ENCODE assay signal across 11 cellular contexts in genomic region chr1:226989081-226989747, GRCh38. TPM values are rescaled to one million over a fixed set of nuclear protein-coding genes. Genes with fewer than 3 reads are reported as not detected.
DNase-seq lines count a peak whose midpoint lies in the region; ATAC-seq, FAIRE-seq and TF ChIP-seq lines count a peak whose summit lies in the region.
"Had no signal": no experiment of that assay in that cellular context is flagged by ENCODE, and none has a peak within 500 bp of the region (broad histone marks: within the 10 kb centered on the region; RNA-seq: fewer than 3 reads in every experiment).

No MANE protein-coding gene starts in this region.

- H3K9me2 ChIP-seq in SK-N-SH = no peaks in the 10 kb centered on the region

- H3K9ac ChIP-seq in BLaER1 = peak overlapping the region; percentile 62
- H3K9ac ChIP-seq in SK-N-SH = no peak overlapping the region

- peak overlapping the region in 2 of 4 donors; percentile 52 to 53 for H3K4me3 Mint-ChIP-seq in IgD-negative memory B cell

- no peaks in the 10 kb centered on the region for H4K20me1 ChIP-seq in BLaER1
- no peaks in the 10 kb centered on the region for H4K20me1 ChIP-seq in SK-N-SH (ENCODE audit: insufficient read depth)

- TF ChIP-seq EP300 in SK-N-SH (IDR thresholded peaks at IDR 0.05; ENCODE audit: borderline replicate concordance in 1 of 2, low read depth in 1 of 2, low read length in 1 of 2) = no peak

- FAIRE-seq in pancreas (lab: Jason Lieb, UNC) = no peak

- H3K27me3 ChIP-seq in BLaER1 = no peaks in the 10 kb centered on the region
- no peaks in the 10 kb centered on the region for H3K27me3 ChIP-seq in effector memory CD4-positive, alpha-beta T cell (replicated peaks; ENCODE audit: control insufficient read depth, insufficient read depth, low read length, poor library complexity, severe bottlenecking)
- no peaks in the 10 kb centered on the region for H3K27me3 ChIP-seq in pancreas
- H3K27me3 ChIP-seq in SK-N-SH (ENCODE audit: insufficient read depth) = no peaks in the 10 kb centered on the region
- no peaks in the 10 kb centered on the region for H3K27me3 ChIP-seq in A673 (replicated peaks; ENCODE audit: insufficient read depth, low read depth, low read length, poor library complexity)

- H3K9me3 Mint-ChIP-seq in IgD-negative memory B cell = no peaks in the 10 kb centered on the region

- H3K27ac ChIP-seq in BLaER1 (peak overlapping the region; percentile 73), pancreas (peak overlapping the region in 2 of 4 donors; percentile 48 to 66), SK-N-SH (ENCODE audit: low read depth in 2 of 2, low read length in 1 of 2) (no peak overlapping the region), A673 (ENCODE audit: low read depth, low read length, poor library complexity, severe bottlenecking) (no peak overlapping the region)
- H3K27ac ChIP-seq in effector memory CD4-positive, alpha-beta T cell (ENCODE audit: insufficient read depth, low read length, poor library complexity, severe bottlenecking) = peak overlapping the region; percentile 20

- no TSS peak for BruUV-seq in A673 (replicated peaks; lab: Mats Ljungman, UMichigan)

- H2AFZ ChIP-seq in SK-N-SH (ENCODE audit: low read depth) = no peak overlapping the region

- POLR2A ChIA-PET in SK-N-SH (lab: Yijun Ruan, JAX) (no interaction called here), A673 (lab: Charles Lee; ENCODE audit: low non-redundant PET) (no interaction called here)

- CTCF ChIA-PET in SK-N-SH (lab: Yijun Ruan, JAX) = no interaction called here
- CTCF ChIA-PET in A673 (lab: Charles Lee) = no interaction called here

- H3K9me3 ChIP-seq in BLaER1 = no peaks in the 10 kb centered on the region
- H3K9me3 ChIP-seq in effector memory CD4-positive, alpha-beta T cell (ENCODE audit: control insufficient read depth, low read length) = no peaks in the 10 kb centered on the region
- H3K9me3 ChIP-seq in pancreas = no peaks in the 10 kb centered on the region
- no peaks in the 10 kb centered on the region for H3K9me3 ChIP-seq in SK-N-SH
- H3K9me3 ChIP-seq in A673 (ENCODE audit: low read depth, low read length, poor library complexity, severe bottlenecking) = no peaks in the 10 kb centered on the region

- intact Hi-C loops in pancreas (cut with DNase I) (no loop called here), A673 (cut with micrococcal nuclease; ENCODE audit: unreplicated experiment) (no loop called here)

- H3F3A ChIP-seq in SK-N-SH (replicated peaks; ENCODE audit: insufficient read depth) = no peaks in the 10 kb centered on the region

- peak overlapping the region in 2 of 3 donors; percentile 7 to 25 for H3K27ac Mint-ChIP-seq in IgD-negative memory B cell

- H3K4me1 ChIP-seq in BLaER1 (peaks cover 30% of the 10 kb centered on the region), pancreas (peaks cover 8 to 25% (median 20%) of the 10 kb centered on the region in 3 donors), SK-N-SH (ENCODE audit: control insufficient read depth in 1 of 2, insufficient read depth in 2 of 2, low read depth in 1 of 2, low read length in 1 of 2) (peaks cover 0 to 6% of the 10 kb centered on the region in 2 experiments; a peak in 2 of 4 replicates), A673 (ENCODE audit: insufficient read depth, low read length, poor library complexity, severe bottlenecking) (no peaks in the 10 kb centered on the region)
- no peaks in the 10 kb centered on the region for H3K4me1 ChIP-seq in effector memory CD4-positive, alpha-beta T cell (ENCODE audit: control insufficient read depth, insufficient read depth, low read length, poor library complexity, severe bottlenecking)

- peaks cover 12 to 20% (median 16%) of the 10 kb centered on the region in 3 donors for H3K4me1 Mint-ChIP-seq in IgD-negative memory B cell

- ATAC-seq in pancreas (peak; percentile 47 to 55 (median 50)), HG03139 (IDR thresholded peaks at IDR 0.05; ENCODE audit: unreplicated experiment) (no peak)

- H3K36me3 ChIP-seq in BLaER1 (peaks cover 48% of the 10 kb centered on the region), pancreas (peaks cover 0 to 50% (median 15%) of the 10 kb centered on the region in 3 donors), SK-N-SH (replicated peaks in 1 of 2; ENCODE audit: control insufficient read depth in 1 of 2, insufficient read depth in 2 of 2, low read length in 1 of 2) (peaks cover 0 to 60% of the 10 kb centered on the region in 2 experiments), A673 (ENCODE audit: insufficient read depth, low read length, poor library complexity, severe bottlenecking) (no peaks in the 10 kb centered on the region)
- H3K36me3 ChIP-seq in effector memory CD4-positive, alpha-beta T cell (ENCODE audit: control insufficient read depth, insufficient read depth, low read length) = peaks cover 20% of the 10 kb centered on the region

- no peak for DNase-seq in effector memory CD4-positive, alpha-beta T cell
- DNase-seq in pancreas (peak in 1 of 6 donors; percentile 5), SK-N-SH (no peak), hepatic stellate cell (ENCODE audit: low spot score) (no peak), A673 (ENCODE audit: low spot score) (no peak)
- DNase-seq: cerebellar nuclear complex, DMS 273 treated with DMSO at 0.1 percent for 48 hours, NCI-H1417 had no signal

- whole genome bisulfite sequencing in pancreas, 2 donors = 42 to 47% methylated on average over 11 of the region's 11 CpGs
- WGBS in SK-N-SH (ENCODE audit: low lambda C conversion rate) = 95% methylated on average over 11 of the region's 11 CpGs

- peaks cover 11% of the 10 kb centered on the region for H3K36me3 Mint-ChIP-seq in IgD-negative memory B cell

- no peak for TF ChIP-seq RAD21 in SK-N-SH (IDR thresholded peaks at IDR 0.05; ENCODE audit: low read length)

- no peaks in the 10 kb centered on the region for H3K79me2 ChIP-seq in SK-N-SH (ENCODE audit: insufficient read depth)

- H3K4me2 ChIP-seq in BLaER1 (peak overlapping the region; percentile 68), SK-N-SH (no peak overlapping the region)

- TF ChIP-seq CTCF in pancreas (IDR thresholded peaks at IDR 0.05) (no peak), SK-N-SH (IDR thresholded peaks at IDR 0.05) (no peak), A673 (conservative IDR thresholded peaks at IDR 0.05; ENCODE audit: low read depth, low read length) (no peak)

- no peak overlapping the region for H3K4me3 ChIP-seq in BLaER1
- no peak overlapping the region for H3K4me3 ChIP-seq in effector memory CD4-positive, alpha-beta T cell (ENCODE audit: insufficient read depth, low read depth, low read length, poor library complexity, severe bottlenecking)
- no peak overlapping the region for H3K4me3 ChIP-seq in pancreas
- no peak overlapping the region for H3K4me3 ChIP-seq in SK-N-SH (ENCODE audit: low read depth in 2 of 2, low read length in 1 of 2)
- H3K4me3 ChIP-seq in A673 (ENCODE audit: low read depth, low read length, poor library complexity, severe bottlenecking) = no peak overlapping the region

- H3K27me3 Mint-ChIP-seq in IgD-negative memory B cell = no peaks in the 10 kb centered on the region

TF ChIP-seq in SK-N-SH, 30 proteins besides CTCF, POLR2A, EP300 and RAD21:
- TF ChIP-seq FOSL2 (IDR thresholded peaks at IDR 0.05; ENCODE audit: borderline replicate concordance, low read depth) (no peak), JUND (IDR thresholded peaks at IDR 0.05) (no peak), MXI1 (IDR thresholded peaks at IDR 0.05; ENCODE audit: low read depth, low read length) (no peak), EZH2phosphoT487 (IDR thresholded peaks at IDR 0.05; ENCODE audit: borderline replicate concordance, low read depth) (no peak), PBX3 (IDR thresholded peaks at IDR 0.05) (no peak), REST (IDR thresholded peaks at IDR 0.05; ENCODE audit: low read depth, low read length) (no peak)

RNA-seq across cellular contexts. Expression of gene COQ8A, which starts 49.1 kb away (rescaled TPM):
- polyA plus RNA-seq in IgD-negative memory B cell (57.4 TPM), pancreas (100 to 1,000 TPM; 129 to 169 TPM), SK-N-SH (2012; rRNA removed) (11.8 and 12.1 TPM in 2 replicates)
- total RNA-seq in pancreas (100 to 1,000 TPM in 1 of 6 donors, 10 to 100 TPM in 5; 61.2 to 106 (median 84.1) TPM), A673 (2021) (7.7 and 10.0 TPM in 2 replicates)
- 6.6 and 8.3 TPM in 2 replicates for polyA plus RNA-seq in SK-N-SH (2012; cell fraction: cytosol; rRNA removed)
- polyA plus RNA-seq in SK-N-SH (2012; cell fraction: nucleus; rRNA removed) = 34.6 and 42.3 TPM in 2 replicates

Comparison
In these comparisons a context has a peak if more than half of its experiments do, and no peak if none do; other contexts are left out.
1. H3K27ac ChIP-seq: peak in BLaER1 (single experiment) and effector memory CD4-positive, alpha-beta T cell (single experiment); none in SK-N-SH (0 of 2) and A673 (single experiment).